Comparison of ENCODE assay signal across 8 cellular contexts in the genomic region with DNA sequence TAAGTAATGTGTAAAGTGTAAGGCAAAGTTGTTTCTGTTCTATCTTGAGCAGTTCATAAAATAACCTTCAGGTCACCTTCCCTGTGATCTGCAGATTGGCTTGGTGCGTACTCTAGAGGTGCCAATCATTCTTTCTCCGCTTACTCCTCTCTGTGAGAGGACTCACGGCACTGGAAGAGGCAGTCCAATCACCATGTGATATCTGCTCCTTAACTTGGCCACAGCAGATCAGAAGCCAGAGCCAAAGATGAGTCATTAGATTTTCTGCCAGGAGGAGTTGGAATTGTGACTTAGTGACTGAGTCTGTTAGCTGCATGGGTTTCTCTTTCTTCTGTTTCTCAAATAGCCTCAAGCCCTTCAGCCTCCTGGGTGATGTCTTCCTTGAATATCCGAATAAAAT.
DNase-seq lines count a peak whose midpoint lies in the region; ATAC-seq, FAIRE-seq and TF ChIP-seq lines count a peak whose summit lies in the region.

No MANE protein-coding gene starts in this region.

- no peak overlapping the region for H3K9ac ChIP-seq in fibroblast of lung (ENCODE audit: insufficient read depth, low read length)

- ATAC-seq in HG03025 (IDR thresholded peaks at IDR 0.05; ENCODE audit: low FRiP score, unreplicated experiment): no peak

- no peaks in the 10 kb centered on the region for H3K79me2 ChIP-seq in fibroblast of lung (ENCODE audit: control insufficient read depth, insufficient read depth, low read length)

- H4K20me1 ChIP-seq in fibroblast of lung (ENCODE audit: control insufficient read depth, extremely low read depth, insufficient read depth, low read length): no peaks in the 10 kb centered on the region

- H2AFZ ChIP-seq in fibroblast of lung (ENCODE audit: low read length): no peak overlapping the region

- peak overlapping the region; percentile 82 for H3K4me2 ChIP-seq in fibroblast of lung (ENCODE audit: extremely low read depth, insufficient read depth, low read length)

- H3K4me1 ChIP-seq in fibroblast of lung (ENCODE audit: control insufficient read depth, extremely low read depth, insufficient read depth, low read length): peaks cover 6% of the 10 kb centered on the region

- no peak overlapping the region for H3K4me3 ChIP-seq in fibroblast of lung (replicated peaks in 1 of 4; ENCODE audit: control extremely low read depth in 1 of 4, insufficient read depth in 1 of 4, low read depth in 3 of 4, low read length in 4 of 4)

- H3K27ac ChIP-seq in fibroblast of lung (ENCODE audit: insufficient read depth, low read length): no peak overlapping the region

- FAIRE-seq in RCC 7860 (lab: Jason Lieb, UNC): peak; percentile 88

- H3K9me3 ChIP-seq in fibroblast of lung (ENCODE audit: control insufficient read depth, insufficient read depth, low read depth, low read length): no peaks in the 10 kb centered on the region

- H3K36me3 ChIP-seq in fibroblast of lung (ENCODE audit: control insufficient read depth, insufficient read depth, low read length): no peaks in the 10 kb centered on the region

- no peak for TF ChIP-seq CTCF in fibroblast of lung (conservative IDR thresholded peaks at IDR 0.05 in 1 of 2, IDR thresholded peaks at IDR 0.05 in 1 of 2; ENCODE audit: low read depth in 1 of 2, low read length in 2 of 2)

- DNase-seq in EH (ENCODE audit: low read depth): peak; percentile 93
- DNase-seq in RCC 7860 (ENCODE audit: low spot score): peak; percentile 72
- peak; percentile 88 to 95 for DNase-seq in fibroblast of lung (ENCODE audit: low read depth in 2 of 2)
- DNase-seq in pons (ENCODE audit: low spot score): peak; percentile 59
- no peak for DNase-seq in activated CD8-positive, alpha-beta memory T cell treated with anti-CD3 and anti-CD28 coated beads, Interleukin-2, amount 50 U/mL, for 48 hours
- DNase-seq in NCI-H1105 treated with DMSO at 0.1 percent for 48 hours (lab: John Stamatoyannopoulos, UW): no peak
- no peak for DNase-seq in amygdala (lab: John Stamatoyannopoulos, UW)

- H3K27me3 ChIP-seq in fibroblast of lung (ENCODE audit: control insufficient read depth, insufficient read depth, low read length): no peaks in the 10 kb centered on the region

Comparison
In these comparisons a context has a peak if more than half of its experiments do, and no peak if none do; other contexts are left out.
1. DNase-seq: peak in EH (single experiment), RCC 7860 (single experiment), fibroblast of lung (2 of 2) and pons (single experiment); none in activated CD8-positive, alpha-beta memory T cell treated with anti-CD3 and anti-CD28 coated beads, Interleukin-2, amount 50 U/mL, for 48 hours (single experiment), NCI-H1105 treated with DMSO at 0.1 percent for 48 hours (single experiment) and amygdala (0 of 56).